ENCODE assay signal across 8 cellular contexts in genomic region chr17:65123757-65124675, GRCh38. TPM values are rescaled to one million over a fixed set of nuclear protein-coding genes. Genes with fewer than 3 reads are reported as not detected.
DNase-seq lines count a peak whose midpoint lies in the region; ATAC-seq lines count a peak whose summit lies in the region.

No MANE protein-coding gene starts in this region.

- peak; percentile 42 for DNase-seq in GM23248
- peak in 1 of 2 experiments; percentile 82 for DNase-seq in SJSA1 (ENCODE audit: low read depth in 1 of 2, low spot score in 2 of 2)
- DNase-seq in fibroblast of the conjunctiva (ENCODE audit: low read depth): peak; percentile 18
- DNase-seq in H7: no peak

- H3K4me1 ChIP-seq in GM23248 (ENCODE audit: insufficient read depth) (peaks cover 14% of the 10 kb centered on the region), SJSA1 (replicated peaks) (peaks cover 23% of the 10 kb centered on the region), skeletal muscle satellite cell (ENCODE audit: control insufficient read depth, insufficient read depth, low read length) (peaks cover 14% of the 10 kb centered on the region)

- no peaks in the 10 kb centered on the region for H3K36me3 ChIP-seq in GM23248 (ENCODE audit: low read depth)
- no peaks in the 10 kb centered on the region for H3K36me3 ChIP-seq in SJSA1
- no peaks in the 10 kb centered on the region for H3K36me3 ChIP-seq in skeletal muscle satellite cell (ENCODE audit: insufficient read depth, low read length)
- H3K36me3 ChIP-seq in H7 (replicated peaks; ENCODE audit: control insufficient read depth, insufficient read depth, low read length): no peaks in the 10 kb centered on the region

- H3K27ac ChIP-seq in GM23248: peak overlapping the region; percentile 55; the same call in 1 of the 2 replicates
- peak overlapping the region; percentile 91 for H3K27ac ChIP-seq in SJSA1

- H3K4me3 ChIP-seq in GM23248 (peak overlapping the region; percentile 73), SJSA1 (peak overlapping the region; percentile 54), skeletal muscle satellite cell (ENCODE audit: low read length) (peak overlapping the region; percentile 76), H7 (ENCODE audit: insufficient read depth, low read depth, low read length) (no peak overlapping the region)

- WGBS in GM23248 (ENCODE audit: low coverage in 1 of 2, low lambda C conversion rate in 2 of 2, missing lambda C conversion rate in 2 of 2), 2 experiments: 66 to 71% methylated on average over 9 of the region's 9 CpGs

- no peaks in the 10 kb centered on the region for H3K9me2 ChIP-seq in GM23248 (ENCODE audit: insufficient read depth)

- H3F3A ChIP-seq in GM23248 (ENCODE audit: insufficient read depth): peaks cover 12% of the 10 kb centered on the region

- H4K20me1 ChIP-seq in GM23248 (ENCODE audit: insufficient read depth): no peaks in the 10 kb centered on the region

- no peaks in the 10 kb centered on the region for H3K27me3 ChIP-seq in GM23248 (replicated peaks; ENCODE audit: insufficient read depth)
- no peaks in the 10 kb centered on the region for H3K27me3 ChIP-seq in SJSA1 (replicated peaks)
- H3K27me3 ChIP-seq in skeletal muscle satellite cell (ENCODE audit: control insufficient read depth, insufficient read depth, low read length): peaks cover 11% of the 10 kb centered on the region
- no peaks in the 10 kb centered on the region for H3K27me3 ChIP-seq in H7 (ENCODE audit: control insufficient read depth, insufficient read depth, low read length)

- H3K4me2 ChIP-seq in GM23248 (ENCODE audit: unreplicated experiment): peak overlapping the region; percentile 86
- H3K4me2 ChIP-seq in skeletal muscle satellite cell (ENCODE audit: low read length): peak overlapping the region; percentile 78

- in situ Hi-C loops in GM23248 (cut with MboI): loop anchor here (10.0 kb wide), 1 partner anchor 61 kb away; no protein-coding TSS in a partner anchor

- no peaks in the 10 kb centered on the region for H3K79me2 ChIP-seq in GM23248 (ENCODE audit: insufficient read depth)

- peak overlapping the region; percentile 83 for H3K9ac ChIP-seq in GM23248
- H3K9ac ChIP-seq in skeletal muscle satellite cell (ENCODE audit: low read depth, low read length): peak overlapping the region; percentile 93

- no peaks in the 10 kb centered on the region for H3K9me3 ChIP-seq in GM23248 (ENCODE audit: low read depth)
- H3K9me3 ChIP-seq in SJSA1 (replicated peaks): no peaks in the 10 kb centered on the region
- no peaks in the 10 kb centered on the region for H3K9me3 ChIP-seq in skeletal muscle satellite cell (replicated peaks; ENCODE audit: low read length)

- H2AFZ ChIP-seq in GM23248: peak overlapping the region; percentile 99

- ATAC-seq in HG03135 (IDR thresholded peaks at IDR 0.05; ENCODE audit: unreplicated experiment): no peak
- ATAC-seq in GM19324 (IDR thresholded peaks at IDR 0.05; ENCODE audit: low FRiP score, unreplicated experiment): no peak
- no peak for ATAC-seq in HG03095 (IDR thresholded peaks at IDR 0.05; ENCODE audit: unreplicated experiment)

RNA-seq across cellular contexts. Expression of gene RGS9, which starts 13.2 kb away (rescaled TPM):
- 0.43 TPM in 1 of 2 replicates, not detected in the other for total RNA-seq in GM23248 (2014; rRNA removed; shearing (Covaris generic))
- polyA plus RNA-seq in GM23248 (2016; fragmentation: Nextera tagmentation; extraction: Ambion mirVana): 0.76 TPM in 1 of 2 replicates, not detected in the other
- total RNA-seq in SJSA1 (2014; rRNA removed; shearing (Covaris generic)): 9.2 and 11.2 TPM in 2 replicates
- 0.44 and 1.3 TPM in 2 replicates for total RNA-seq in skeletal muscle satellite cell (2012; rRNA removed)
- 5.1 and 7.9 TPM in 2 replicates for total RNA-seq in H7 (2014; rRNA removed; shearing (Covaris generic))
